12 cellular contexts compared by ENCODE assay signal in the genomic region with DNA sequence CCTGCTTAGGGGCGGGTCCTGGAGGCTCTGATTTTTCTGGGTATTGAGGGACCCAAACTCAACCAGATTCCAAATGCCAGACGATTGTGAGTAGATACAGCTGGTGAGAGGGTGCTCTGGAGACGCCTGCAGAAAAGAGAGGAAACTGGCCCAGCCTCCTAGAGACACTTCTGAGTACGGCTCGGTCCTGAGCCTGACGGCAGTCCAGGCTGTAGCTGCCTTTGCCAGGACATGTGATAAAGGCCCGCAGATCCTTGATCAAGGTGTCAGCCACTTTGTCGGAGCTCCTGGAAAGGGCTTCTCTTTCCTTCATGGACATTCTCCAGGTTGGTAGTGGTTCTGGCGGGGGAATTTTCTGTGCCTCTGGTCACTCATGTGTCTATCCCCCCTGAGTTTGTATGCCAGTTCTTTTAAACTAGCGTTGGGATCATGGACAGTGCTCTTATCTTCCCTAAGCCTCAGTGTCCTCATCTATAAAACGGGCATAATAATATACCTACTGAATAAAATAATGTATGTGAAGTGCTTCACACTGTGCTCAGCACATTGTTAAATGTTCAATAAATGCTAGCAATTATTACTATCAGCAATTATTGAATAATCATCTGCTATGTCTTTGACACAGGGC. TPM values are rescaled to one million over a fixed set of nuclear protein-coding genes. Genes with fewer than 3 reads are reported as not detected.
A peak's percentile ranks its signal among the peaks of the same experiment; 100 is the strongest.
DNase-seq lines count a peak whose midpoint lies in the region; ATAC-seq and TF ChIP-seq lines count a peak whose summit lies in the region.
"Had no signal": no experiment of that assay in that cellular context is flagged by ENCODE, and none has a peak within 500 bp of the region (broad histone marks: within the 10 kb centered on the region; RNA-seq: fewer than 3 reads in every experiment).

No MANE protein-coding gene starts in this region.

- peaks cover 0 to 5% of the 10 kb centered on the region in 2 donors for H3K4me1 ChIP-seq in ascending aorta
- peaks cover 5% of the 10 kb centered on the region for H3K4me1 ChIP-seq in iPS-15b (ENCODE audit: control insufficient read depth, insufficient read depth, low read length)

- no peaks in the 10 kb centered on the region for H3K9me3 Mint-ChIP-seq in stimulated activated naive B cell treated with anti-CD40 and anti-IgM and Interleukin-4, amounts not matched to agents 10 μg/mL and 1 μg/mL and 100 μg/mL, for 72 hours
- H3K9me3 Mint-ChIP-seq: activated CD4-positive, alpha-beta memory T cell treated with anti-CD3 and anti-CD28 coated beads for 36 hours; activated naive CD8-positive, alpha-beta T cell treated with anti-CD3 and anti-CD28 coated beads, Interleukin-2, amount 10 ng/mL, durations not matched to agents 7 days and 5 days; T-helper 1 cell treated with Interleukin-12 subunit alpha and Interleukin-12 subunit beta and Interleukin-4 antibody, amounts not matched to agents 30 μg/mL and 1 μg/mL, for 36 hours had no signal

- TF ChIP-seq CTCF in ascending aorta (IDR thresholded peaks at IDR 0.05) = no peak
- TF ChIP-seq CTCF in retinal pigment epithelial cell (conservative IDR thresholded peaks at IDR 0.05; ENCODE audit: low read depth, low read length) = no peak

- H3K4me3 Mint-ChIP-seq in stimulated activated naive B cell treated with anti-CD40 and anti-IgM and Interleukin-4, amounts not matched to agents 10 μg/mL and 1 μg/mL and 100 μg/mL, for 72 hours = no peak overlapping the region
- H3K4me3 Mint-ChIP-seq: T-helper 1 cell treated with Interleukin-12 subunit alpha and Interleukin-12 subunit beta and Interleukin-4 antibody, amounts not matched to agents 30 μg/mL and 1 μg/mL, for 36 hours had no signal

- peak overlapping the region; percentile 37 for H3K4me3 ChIP-seq in H7 (ENCODE audit: insufficient read depth, low read depth, low read length)
- H3K4me3 ChIP-seq in ascending aorta = peak overlapping the region; percentile 8 to 54
- peak overlapping the region; percentile 67 for H3K4me3 ChIP-seq in iPS-15b (ENCODE audit: low read depth, low read length)
- peak overlapping the region; percentile 33 for H3K4me3 ChIP-seq in retinal pigment epithelial cell (ENCODE audit: low read length)
- no peak overlapping the region for H3K4me3 ChIP-seq in MG63

- H3K27ac ChIP-seq in ascending aorta = no peak overlapping the region

- H3K27me3 ChIP-seq in H7 (ENCODE audit: control insufficient read depth, insufficient read depth, low read length) (no peaks in the 10 kb centered on the region), ascending aorta (no peaks in the 10 kb centered on the region), iPS-15b (ENCODE audit: control insufficient read depth, insufficient read depth, low read length) (peaks cover 18% of the 10 kb centered on the region), MG63 (peaks cover 2% of the 10 kb centered on the region; the same call in 1 of the 2 replicates)

- H3K9ac ChIP-seq in iPS-15b (ENCODE audit: low read depth, low read length) = peak overlapping the region; percentile 54

- peaks cover 0 to 2% of the 10 kb centered on the region in 2 donors for H3K36me3 Mint-ChIP-seq in stimulated activated naive B cell treated with anti-CD40 and anti-IgM and Interleukin-4, amounts not matched to agents 10 μg/mL and 1 μg/mL and 100 μg/mL, for 72 hours
- H3K36me3 Mint-ChIP-seq: activated CD4-positive, alpha-beta memory T cell treated with anti-CD3 and anti-CD28 coated beads for 36 hours; activated naive CD8-positive, alpha-beta T cell treated with anti-CD3 and anti-CD28 coated beads, Interleukin-2, amount 10 ng/mL, durations not matched to agents 7 days and 5 days had no signal

- H3K9me3 ChIP-seq in ascending aorta (no peaks in the 10 kb centered on the region), iPS-15b (ENCODE audit: control insufficient read depth, insufficient read depth, low read length) (no peaks in the 10 kb centered on the region), MG63 (no peaks in the 10 kb centered on the region)

- ATAC-seq in stimulated activated naive B cell treated with anti-CD40 and anti-IgM and Interleukin-4, amounts not matched to agents 10 μg/mL and 1 μg/mL and 100 μg/mL, for 72 hours (replicated peaks) = no peak
- no peak for ATAC-seq in GM18517 (IDR thresholded peaks at IDR 0.05; ENCODE audit: unreplicated experiment)

- no peak overlapping the region for H3K27ac Mint-ChIP-seq in stimulated activated naive B cell treated with anti-CD40 and anti-IgM and Interleukin-4, amounts not matched to agents 10 μg/mL and 1 μg/mL and 100 μg/mL, for 72 hours
- H3K27ac Mint-ChIP-seq: activated CD4-positive, alpha-beta memory T cell treated with anti-CD3 and anti-CD28 coated beads for 36 hours; T-helper 1 cell treated with Interleukin-12 subunit alpha and Interleukin-12 subunit beta and Interleukin-4 antibody, amounts not matched to agents 30 μg/mL and 1 μg/mL, for 36 hours had no signal

- H3K36me3 ChIP-seq in H7 (replicated peaks; ENCODE audit: control insufficient read depth, insufficient read depth, low read length) (no peaks in the 10 kb centered on the region), ascending aorta (no peaks in the 10 kb centered on the region), iPS-15b (ENCODE audit: control insufficient read depth, insufficient read depth, low read length) (no peaks in the 10 kb centered on the region), MG63 (no peaks in the 10 kb centered on the region)

- intact Hi-C loops in ascending aorta (cut with DNase I) = no loop called here

- peaks cover 5 to 10% of the 10 kb centered on the region in 2 donors for H3K4me1 Mint-ChIP-seq in stimulated activated naive B cell treated with anti-CD40 and anti-IgM and Interleukin-4, amounts not matched to agents 10 μg/mL and 1 μg/mL and 100 μg/mL, for 72 hours

- peaks cover 64 to 85% of the 10 kb centered on the region in 2 donors for H3K27me3 Mint-ChIP-seq in stimulated activated naive B cell treated with anti-CD40 and anti-IgM and Interleukin-4, amounts not matched to agents 10 μg/mL and 1 μg/mL and 100 μg/mL, for 72 hours

- DNase-seq in H7 = peak; percentile 55
- DNase-seq in ascending aorta (ENCODE audit: low spot score in 2 of 2) = no peak
- DNase-seq in retinal pigment epithelial cell (ENCODE audit: low read depth) = no peak
- no peak for DNase-seq in NCI-H1105 treated with DMSO at 0.1 percent for 48 hours (lab: John Stamatoyannopoulos, UW)
- DNase-seq in MG63 = no peak
- no peak for DNase-seq in stimulated activated naive B cell treated with anti-CD40 and anti-IgM and Interleukin-4, amounts not matched to agents 10 μg/mL and 1 μg/mL and 100 μg/mL, for 72 hours
- DNase-seq: activated naive CD8-positive, alpha-beta T cell treated with anti-CD3 and anti-CD28 coated beads, Interleukin-2, amount 10 ng/mL, durations not matched to agents 7 days and 5 days; effector CD4-positive, alpha-beta T cell had no signal

RNA-seq across cellular contexts. Expression of a gene that starts 42.4 kb away (rescaled TPM):
- total RNA-seq in H7 (2014; rRNA removed; shearing (Covaris generic)) = 13.0 and 13.2 TPM in 2 replicates
- 0.96 TPM for total RNA-seq in ascending aorta
- 3.4 and 20.3 TPM in 2 replicates for total RNA-seq in MG63 (2014; rRNA removed; shearing (Covaris generic); ENCODE audit: low replicate concordance)
